9 cellular contexts compared by ENCODE assay signal in genomic region chr2:223952280-223952968, GRCh38. TPM values are rescaled to one million over a fixed set of nuclear protein-coding genes. Genes with fewer than 3 reads are reported as not detected.
DNase-seq lines count a peak whose midpoint lies in the region; ATAC-seq and TF ChIP-seq lines count a peak whose summit lies in the region.
"Had no signal": no experiment of that assay in that cellular context is flagged by ENCODE, and none has a peak within 500 bp of the region (broad histone marks: within the 10 kb centered on the region; RNA-seq: fewer than 3 reads in every experiment).

No MANE protein-coding gene starts in this region.

- H3K27me3 Mint-ChIP-seq in neural progenitor cell (ENCODE audit: insufficient read depth, low read depth) (peaks cover 6% of the 10 kb centered on the region), osteocyte (ENCODE audit: unreplicated experiment) (no peaks in the 10 kb centered on the region)

- H3K4me3 ChIP-seq in Loucy (ENCODE audit: low read length, poor library complexity, severe bottlenecking) (no peak overlapping the region), neural progenitor cell (peak overlapping the region; percentile 15), lower leg skin (ENCODE audit: low read depth, poor library complexity, severe bottlenecking) (no peak overlapping the region)
- H3K4me3 ChIP-seq: ovary had no signal

- DNase-seq in NCI-H345 (lab: John Stamatoyannopoulos, UW) (peak; percentile 26), NCI-H345 treated with DMSO at 0.1 percent for 48 hours (lab: John Stamatoyannopoulos, UW; ENCODE audit: unreplicated experiment) (no peak), neural progenitor cell (ENCODE audit: low spot score) (peak; percentile 89), osteocyte (ENCODE audit: extremely low spot score, unreplicated experiment) (no peak), lower leg skin (ENCODE audit: low spot score in 2 of 2) (no peak), HEK293T (ENCODE audit: extremely low spot score) (no peak)
- DNase-seq: ovary had no signal

- no peak for TF ChIP-seq POLR2A in lower leg skin (IDR thresholded peaks at IDR 0.05)

- H3K4me1 Mint-ChIP-seq in neural progenitor cell, result peaks cover 34% of the 10 kb centered on the region
- peaks cover 14% of the 10 kb centered on the region for H3K4me1 Mint-ChIP-seq in osteocyte (ENCODE audit: unreplicated experiment)

- no peaks in the 10 kb centered on the region for H3K36me3 ChIP-seq in Loucy (ENCODE audit: insufficient read depth, low read length)
- H3K36me3 ChIP-seq in neural progenitor cell, result no peaks in the 10 kb centered on the region
- H3K36me3 ChIP-seq: ovary had no signal

- H3K27ac Mint-ChIP-seq in neural progenitor cell (peak overlapping the region; percentile 4), osteocyte (ENCODE audit: unreplicated experiment) (no peak overlapping the region)

- H3K9me2 ChIP-seq in Loucy (replicated peaks; ENCODE audit: low read depth, low read length), result no peaks in the 10 kb centered on the region

- CTCF ChIA-PET in HEK293T (lab: Yijun Ruan, JAX), result no interaction called here

- no peak overlapping the region for H3K4me3 Mint-ChIP-seq in neural progenitor cell
- H3K4me3 Mint-ChIP-seq in osteocyte (ENCODE audit: unreplicated experiment), result no peak overlapping the region

- intact Hi-C loops in lower leg skin (cut with DNase I; ENCODE audit: low total_unique reads), result no loop called here

- H3F3A ChIP-seq in Loucy (ENCODE audit: low read depth) (no peaks in the 10 kb centered on the region), neural progenitor cell (ENCODE audit: low read depth) (peaks cover 68% of the 10 kb centered on the region)

- H3K27me3 ChIP-seq in Loucy (ENCODE audit: insufficient read depth, low read length, poor library complexity, severe bottlenecking) (no peaks in the 10 kb centered on the region), neural progenitor cell (no peaks in the 10 kb centered on the region)
- H3K27me3 ChIP-seq: ovary had no signal

- H3K9me3 ChIP-seq in Loucy (ENCODE audit: insufficient read depth, low read depth, low read length) (no peaks in the 10 kb centered on the region), neural progenitor cell (ENCODE audit: low read depth) (no peaks in the 10 kb centered on the region)
- H3K9me3 ChIP-seq: ovary had no signal

- TF ChIP-seq CTCF in Loucy (conservative IDR thresholded peaks at IDR 0.05; ENCODE audit: low read length) (no peak), neural progenitor cell (IDR thresholded peaks at IDR 0.05) (no peak), osteocyte (IDR thresholded peaks at IDR 0.05) (no peak), lower leg skin (IDR thresholded peaks at IDR 0.05) (no peak)

- peaks cover 7% of the 10 kb centered on the region for H3K4me1 ChIP-seq in Loucy (ENCODE audit: insufficient read depth, low read length, poor library complexity, severe bottlenecking)
- H3K4me1 ChIP-seq in neural progenitor cell, result peaks cover 65% of the 10 kb centered on the region

- H3K4me2 ChIP-seq in Loucy (ENCODE audit: low read depth, low read length, poor library complexity, severe bottlenecking) (no peak overlapping the region), neural progenitor cell (peak overlapping the region; percentile 73)

- H3K9me3 Mint-ChIP-seq in neural progenitor cell, result no peaks in the 10 kb centered on the region
- H3K9me3 Mint-ChIP-seq in osteocyte (ENCODE audit: unreplicated experiment), result no peaks in the 10 kb centered on the region

- ATAC-seq in HG02571 (IDR thresholded peaks at IDR 0.05; ENCODE audit: unreplicated experiment), result peak; percentile 46

- WGBS in lower leg skin, 2 donors, result 80 to 81% methylated on average over 6 of the region's 6 CpGs

- POLR2A ChIA-PET in HEK293T (lab: Yijun Ruan, JAX), result no interaction called here

- no peaks in the 10 kb centered on the region for H4K20me1 ChIP-seq in Loucy (ENCODE audit: insufficient read depth, low read length, poor library complexity, severe bottlenecking)
- H4K20me1 ChIP-seq in neural progenitor cell (ENCODE audit: low read depth), result no peaks in the 10 kb centered on the region

- peak overlapping the region; percentile 99 for H3K27ac ChIP-seq in neural progenitor cell
- H3K27ac ChIP-seq: ovary had no signal

- H2AFZ ChIP-seq in Loucy (ENCODE audit: low read length) (peak overlapping the region; percentile 66), neural progenitor cell (replicated peaks) (no peak overlapping the region)

- H3K9ac ChIP-seq in Loucy (ENCODE audit: low read depth, low read length, poor library complexity, severe bottlenecking) (no peak overlapping the region), neural progenitor cell (no peak overlapping the region)

- H3K79me2 ChIP-seq in Loucy (ENCODE audit: insufficient read depth, low read length) (peaks cover 2% of the 10 kb centered on the region; the same call in 1 of the 2 replicates), neural progenitor cell (ENCODE audit: low read depth) (peaks cover 2% of the 10 kb centered on the region)

- H3K36me3 Mint-ChIP-seq in neural progenitor cell (no peaks in the 10 kb centered on the region), osteocyte (ENCODE audit: unreplicated experiment) (no peaks in the 10 kb centered on the region)

TF ChIP-seq in HEK293T, 16 proteins besides CTCF, POLR2A, EP300 and RAD21:
- TF ChIP-seq LEF1 (IDR thresholded peaks at IDR 0.05; ENCODE audit: borderline replicate concordance), result no peak
- TF ChIP-seq FOXA1 (IDR thresholded peaks at IDR 0.05), result no peak
- no peak for TF ChIP-seq ELF4 (IDR thresholded peaks at IDR 0.05)
- TF ChIP-seq HDGF (IDR thresholded peaks at IDR 0.05; ENCODE audit: borderline replicate concordance), result no peak
- no peak for TF ChIP-seq FOXM1 (IDR thresholded peaks at IDR 0.05; ENCODE audit: borderline replicate concordance)
- no peak for TF ChIP-seq FOXK2 (IDR thresholded peaks at IDR 0.05)

RNA-seq across cellular contexts. Expression of gene MRPL44, which starts 4.8 kb away (rescaled TPM):
- 56.6 and 70.8 TPM in 2 replicates for total RNA-seq in neural progenitor cell (ENCODE audit: low replicate concordance)
- 22.7 and 24.8 TPM in 2 replicates for total RNA-seq in osteocyte
- total RNA-seq in lower leg skin, result 10 to 100 TPM; 19.6 to 27.5 (median 21.5) TPM

RNA-seq across cellular contexts. Expression of gene WDFY1, which starts 7.3 kb away (rescaled TPM):
- total RNA-seq in neural progenitor cell (ENCODE audit: low replicate concordance) (119 and 177 TPM in 2 replicates), osteocyte (61.9 and 68.9 TPM in 2 replicates), lower leg skin (10 to 100 TPM; 28.1 to 38.4 (median 31.8) TPM)

Comparison
In these comparisons a context has a peak if more than half of its experiments do, and no peak if none do; other contexts are left out.
1. DNase-seq: peak in NCI-H345 (single experiment) and neural progenitor cell (single experiment); none in NCI-H345 treated with DMSO at 0.1 percent for 48 hours (single experiment), osteocyte (single experiment), lower leg skin (0 of 2) and HEK293T (single experiment).